12 cellular contexts compared by ENCODE assay signal in the genomic region with DNA sequence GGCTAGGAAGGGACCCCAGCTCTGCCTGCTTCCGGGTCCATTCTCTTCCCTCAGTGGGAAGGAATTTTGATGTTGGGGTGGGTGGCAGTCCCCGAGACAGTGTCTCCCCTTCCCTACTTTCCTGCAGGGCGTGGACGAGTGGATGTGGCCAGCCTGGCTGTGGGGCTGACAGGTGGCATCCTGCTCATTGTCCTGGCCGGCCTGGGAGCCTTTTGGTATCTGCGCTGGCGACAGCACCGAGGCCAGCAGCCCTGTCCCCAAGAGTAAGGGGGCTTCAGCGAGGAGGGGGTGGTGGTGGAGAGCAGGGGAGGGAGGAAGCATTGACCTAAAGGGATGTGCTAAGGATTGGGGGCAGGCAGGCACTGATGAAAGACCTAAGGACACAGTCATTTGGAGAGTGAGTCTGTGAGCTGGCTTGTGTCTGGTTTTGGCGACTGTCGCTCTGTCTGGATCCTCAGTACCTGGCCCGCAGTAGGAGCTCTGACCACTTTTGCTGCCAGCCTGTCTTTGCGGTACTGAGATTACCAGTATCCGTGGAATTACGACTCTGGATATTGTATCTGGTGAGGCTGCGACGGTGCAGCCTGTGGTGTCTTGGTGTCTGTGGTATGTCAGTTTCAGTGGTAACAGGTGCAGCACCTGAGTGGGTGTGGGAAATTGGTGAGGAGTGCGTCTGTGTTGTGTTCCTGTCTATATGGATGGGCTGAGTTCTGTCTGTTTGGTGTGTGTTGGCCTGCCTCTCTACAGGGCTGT. TPM values are rescaled to one million over a fixed set of nuclear protein-coding genes. Genes with fewer than 3 reads are reported as not detected.
A peak's percentile ranks its signal among the peaks of the same experiment; 100 is the strongest.
DNase-seq lines count a peak whose midpoint lies in the region; ATAC-seq and TF ChIP-seq lines count a peak whose summit lies in the region.
"Had no signal": no experiment of that assay in that cellular context is flagged by ENCODE, and none has a peak within 500 bp of the region (broad histone marks: within the 10 kb centered on the region; RNA-seq: fewer than 3 reads in every experiment).

No MANE protein-coding gene starts in this region.

- intact Hi-C loops in CD4-positive, alpha-beta memory T cell (cut with micrococcal nuclease) = no loop called here
- intact Hi-C loops in activated T-helper 1 cell treated with anti-CD3 and anti-CD28 coated beads, Interleukin-12 subunit alpha, Interleukin-12 subunit beta, Interleukin-2, Interleukin-4 antibody, amounts not matched to agents 30 ng/mL and 10 ng/mL and 1 ng/mL, durations not matched to agents 14 hours and 24 hours and 36 hours (cut with micrococcal nuclease) = no loop called here

- no peak overlapping the region for H3K27ac ChIP-seq in CD4-positive, alpha-beta memory T cell (ENCODE audit: low read depth, low read length)
- H3K27ac ChIP-seq in KMS-11 = peak overlapping the region; percentile 19; the same call in 1 of the 2 replicates
- H3K27ac ChIP-seq in hepatocyte = no peak overlapping the region

- peak overlapping the region; percentile 28 to 92 (median 63) for H3K27ac Mint-ChIP-seq in CD4-positive, alpha-beta memory T cell
- H3K27ac Mint-ChIP-seq in activated T-helper 1 cell treated with anti-CD3 and anti-CD28 coated beads, Interleukin-12 subunit alpha, Interleukin-12 subunit beta, Interleukin-2, Interleukin-4 antibody, amounts not matched to agents 30 ng/mL and 10 ng/mL and 1 ng/mL, durations not matched to agents 14 hours and 24 hours and 36 hours = peak overlapping the region; percentile 15
- H3K27ac Mint-ChIP-seq in neural crest cell (ENCODE audit: unreplicated experiment) = no peak overlapping the region

- peaks cover 14% of the 10 kb centered on the region for H3K4me1 ChIP-seq in CD4-positive, alpha-beta memory T cell (ENCODE audit: insufficient read depth, low read length)
- H3K4me1 ChIP-seq in KMS-11 (ENCODE audit: low read depth, poor library complexity, severe bottlenecking) = peaks cover 26% of the 10 kb centered on the region
- peaks cover 1% of the 10 kb centered on the region for H3K4me1 ChIP-seq in hepatocyte (ENCODE audit: insufficient read depth)

- no peaks in the 10 kb centered on the region for H3K9me3 ChIP-seq in CD4-positive, alpha-beta memory T cell (ENCODE audit: control insufficient read depth in 1 of 2, low read length in 2 of 2)
- H3K9me3 ChIP-seq in hepatocyte (ENCODE audit: low read depth) = no peaks in the 10 kb centered on the region
- H3K9me3 ChIP-seq: BE2C, heart right ventricle had no signal

- ATAC-seq in HG02678 (IDR thresholded peaks at IDR 0.05; ENCODE audit: unreplicated experiment) = no peak
- ATAC-seq in HG03342 (IDR thresholded peaks at IDR 0.05; ENCODE audit: unreplicated experiment) = no peak
- ATAC-seq: heart right ventricle, SK-N-SH treated with all-trans-retinoic acid at 6 μM for 48 hours had no signal

- H2AFZ ChIP-seq in KMS-11 (ENCODE audit: low read depth) = peak overlapping the region; percentile 20; the same call in 1 of the 2 replicates
- no peak overlapping the region for H2AFZ ChIP-seq in hepatocyte

- no peaks in the 10 kb centered on the region for H3K36me3 ChIP-seq in CD4-positive, alpha-beta memory T cell (ENCODE audit: insufficient read depth, low read length)
- no peaks in the 10 kb centered on the region for H3K36me3 ChIP-seq in KMS-11 (ENCODE audit: insufficient read depth)
- no peaks in the 10 kb centered on the region for H3K36me3 ChIP-seq in hepatocyte (replicated peaks; ENCODE audit: insufficient read depth, low read depth)

- no peak for TF ChIP-seq CTCF in KMS-11 (conservative IDR thresholded peaks at IDR 0.05; ENCODE audit: low read depth, low read length)
- TF ChIP-seq CTCF in neural crest cell (conservative IDR thresholded peaks at IDR 0.05) = no peak
- no peak for TF ChIP-seq CTCF in hepatocyte (IDR thresholded peaks at IDR 0.05; ENCODE audit: poor library complexity)

- H3K4me3 Mint-ChIP-seq in CD4-positive, alpha-beta memory T cell = peak overlapping the region in 2 of 8 donors; percentile 5 to 34
- H3K4me3 Mint-ChIP-seq in activated T-helper 1 cell treated with anti-CD3 and anti-CD28 coated beads, Interleukin-12 subunit alpha, Interleukin-12 subunit beta, Interleukin-2, Interleukin-4 antibody, amounts not matched to agents 30 ng/mL and 10 ng/mL and 1 ng/mL, durations not matched to agents 14 hours and 24 hours and 36 hours = peak overlapping the region; percentile 23
- peak overlapping the region; percentile 44 for H3K4me3 Mint-ChIP-seq in neural crest cell

- peak overlapping the region; percentile 37 for H3K4me2 ChIP-seq in KMS-11
- no peak overlapping the region for H3K4me2 ChIP-seq in hepatocyte

- H3K9ac ChIP-seq in KMS-11 = no peak overlapping the region

- H3K79me2 ChIP-seq in KMS-11 (ENCODE audit: insufficient read depth, low read depth) (peaks cover 18% of the 10 kb centered on the region; the same call in 1 of the 2 replicates), hepatocyte (peaks cover 18% of the 10 kb centered on the region)

- H4K20me1 ChIP-seq in KMS-11 (ENCODE audit: insufficient read depth) = no peaks in the 10 kb centered on the region
- peaks cover 12% of the 10 kb centered on the region for H4K20me1 ChIP-seq in hepatocyte (ENCODE audit: insufficient read depth, poor library complexity, severe bottlenecking)

- H3K27me3 Mint-ChIP-seq in CD4-positive, alpha-beta memory T cell = no peaks in the 10 kb centered on the region
- peaks cover 7% of the 10 kb centered on the region for H3K27me3 Mint-ChIP-seq in activated T-helper 1 cell treated with anti-CD3 and anti-CD28 coated beads, Interleukin-12 subunit alpha, Interleukin-12 subunit beta, Interleukin-2, Interleukin-4 antibody, amounts not matched to agents 30 ng/mL and 10 ng/mL and 1 ng/mL, durations not matched to agents 14 hours and 24 hours and 36 hours (ENCODE audit: insufficient read depth)
- H3K27me3 Mint-ChIP-seq in neural crest cell (ENCODE audit: low read depth) = peaks cover 5% of the 10 kb centered on the region

- H3K4me3 ChIP-seq in CD4-positive, alpha-beta memory T cell (ENCODE audit: low read length in 2 of 2) = no peak overlapping the region
- H3K4me3 ChIP-seq in KMS-11 (IDR thresholded peaks at IDR 0.05; ENCODE audit: insufficient read depth, low read depth, low read length) (no peak overlapping the region), hepatocyte (no peak overlapping the region)
- H3K4me3 ChIP-seq: heart right ventricle had no signal

- no peaks in the 10 kb centered on the region for H3K9me3 Mint-ChIP-seq in CD4-positive, alpha-beta memory T cell
- H3K9me3 Mint-ChIP-seq in activated T-helper 1 cell treated with anti-CD3 and anti-CD28 coated beads, Interleukin-12 subunit alpha, Interleukin-12 subunit beta, Interleukin-2, Interleukin-4 antibody, amounts not matched to agents 30 ng/mL and 10 ng/mL and 1 ng/mL, durations not matched to agents 14 hours and 24 hours and 36 hours = no peaks in the 10 kb centered on the region
- no peaks in the 10 kb centered on the region for H3K9me3 Mint-ChIP-seq in neural crest cell

- POLR2A ChIA-PET in CD4-positive, alpha-beta memory T cell (lab: Charles Lee; ENCODE audit: partially characterized antibody) = interaction anchor here (2.3 to 7.9 kb wide), 5 partner anchors 9 to 88 kb away, joined by 7 to 116 read pairs (median 38); a partner anchor contains a TSS

- CTCF ChIA-PET in CD4-positive, alpha-beta memory T cell (lab: Charles Lee; ENCODE audit: partially characterized antibody) = interaction anchor here (0.7 to 0.9 kb wide), 2 partner anchors 86 to 474 kb away, joined by 3 read pairs; a partner anchor contains a TSS

- H3K36me3 Mint-ChIP-seq in CD4-positive, alpha-beta memory T cell = peaks cover 3 to 17% of the 10 kb centered on the region in 2 donors
- peaks cover 3% of the 10 kb centered on the region for H3K36me3 Mint-ChIP-seq in activated T-helper 1 cell treated with anti-CD3 and anti-CD28 coated beads, Interleukin-12 subunit alpha, Interleukin-12 subunit beta, Interleukin-2, Interleukin-4 antibody, amounts not matched to agents 30 ng/mL and 10 ng/mL and 1 ng/mL, durations not matched to agents 14 hours and 24 hours and 36 hours (ENCODE audit: low read depth)
- peaks cover 3% of the 10 kb centered on the region for H3K36me3 Mint-ChIP-seq in neural crest cell (ENCODE audit: low read depth)

- H3K9me2 ChIP-seq in hepatocyte (replicated peaks; ENCODE audit: insufficient read depth) = no peaks in the 10 kb centered on the region

- 79% methylated on average over 18 of the region's 18 CpGs for WGBS in hepatocyte (ENCODE audit: low lambda C conversion rate, missing lambda C conversion rate)

- H3K27me3 ChIP-seq in CD4-positive, alpha-beta memory T cell (ENCODE audit: insufficient read depth, low read length) = no peaks in the 10 kb centered on the region
- H3K27me3 ChIP-seq in KMS-11 (ENCODE audit: insufficient read depth, low read depth) = no peaks in the 10 kb centered on the region
- H3K27me3 ChIP-seq in hepatocyte = no peaks in the 10 kb centered on the region
- H3K27me3 ChIP-seq: BE2C, heart right ventricle had no signal

- peaks cover 15 to 40% (median 22%) of the 10 kb centered on the region in 4 donors for H3K4me1 Mint-ChIP-seq in CD4-positive, alpha-beta memory T cell
- peaks cover 30% of the 10 kb centered on the region for H3K4me1 Mint-ChIP-seq in activated T-helper 1 cell treated with anti-CD3 and anti-CD28 coated beads, Interleukin-12 subunit alpha, Interleukin-12 subunit beta, Interleukin-2, Interleukin-4 antibody, amounts not matched to agents 30 ng/mL and 10 ng/mL and 1 ng/mL, durations not matched to agents 14 hours and 24 hours and 36 hours (ENCODE audit: low read depth)
- peaks cover 20% of the 10 kb centered on the region for H3K4me1 Mint-ChIP-seq in neural crest cell

- peak; percentile 33 to 78 (median 48) for DNase-seq in CD4-positive, alpha-beta memory T cell
- DNase-seq in activated T-helper 1 cell treated with anti-CD3 and anti-CD28 coated beads, Interleukin-12 subunit alpha, Interleukin-12 subunit beta, Interleukin-2, Interleukin-4 antibody, amounts not matched to agents 30 ng/mL and 10 ng/mL and 1 ng/mL, durations not matched to agents 14 hours and 24 hours and 36 hours (ENCODE audit: low spot score) = no peak
- no peak for DNase-seq in neural crest cell (ENCODE audit: low read depth, low spot score)
- DNase-seq in activated gamma-delta T cell treated with Interleukin-2 at 50 U/mL for 16 hours = no peak
- DNase-seq in hepatocyte (ENCODE audit: low spot score) = no peak
- DNase-seq: BE2C, heart right ventricle, NCI-H187 had no signal

RNA-seq across cellular contexts. Expression of a gene that starts 2.4 kb away (rescaled TPM):
- total RNA-seq in CD4-positive, alpha-beta memory T cell = 10 to 100 TPM; 64.6 to 65.1 TPM
- polyA plus RNA-seq in CD4-positive, alpha-beta memory T cell = 1 to 10 TPM in 1 of 2 donors, not detected in 1; 1.2 TPM
- 32.3 and 34.2 TPM in 2 replicates for total RNA-seq in activated T-helper 1 cell treated with anti-CD3 and anti-CD28 coated beads, Interleukin-12 subunit alpha, Interleukin-12 subunit beta, Interleukin-2, Interleukin-4 antibody, amounts not matched to agents 30 ng/mL and 10 ng/mL and 1 ng/mL, durations not matched to agents 14 hours and 24 hours and 36 hours
- total RNA-seq in neural crest cell = 51.7 and 53.7 TPM in 2 replicates
- total RNA-seq in hepatocyte = 2.1 and 3.7 TPM in 2 replicates
- polyA plus RNA-seq in hepatocyte = 2.7 and 3.0 TPM in 2 replicates

RNA-seq across cellular contexts. Expression of a gene that starts 7.4 kb away (rescaled TPM):
- total RNA-seq in CD4-positive, alpha-beta memory T cell = 1 to 10 TPM; 1.0 to 1.7 TPM
- under 1 TPM in 1 of 2 donors, not detected in 1; 0.34 TPM for polyA plus RNA-seq in CD4-positive, alpha-beta memory T cell
- 0.59 and 1.2 TPM in 2 replicates for total RNA-seq in activated T-helper 1 cell treated with anti-CD3 and anti-CD28 coated beads, Interleukin-12 subunit alpha, Interleukin-12 subunit beta, Interleukin-2, Interleukin-4 antibody, amounts not matched to agents 30 ng/mL and 10 ng/mL and 1 ng/mL, durations not matched to agents 14 hours and 24 hours and 36 hours
- total RNA-seq in neural crest cell (1.0 and 1.3 TPM in 2 replicates), hepatocyte (6.0 and 10.2 TPM in 2 replicates)
- polyA plus RNA-seq in hepatocyte = 4.0 and 4.3 TPM in 2 replicates

RNA-seq across cellular contexts. Expression of a gene that starts 8.2 kb away (rescaled TPM):
- total RNA-seq in CD4-positive, alpha-beta memory T cell = 100 to 1,000 TPM; 177 to 191 TPM
- 100 to 1,000 TPM; 650 to 674 TPM for polyA plus RNA-seq in CD4-positive, alpha-beta memory T cell
- total RNA-seq in activated T-helper 1 cell treated with anti-CD3 and anti-CD28 coated beads, Interleukin-12 subunit alpha, Interleukin-12 subunit beta, Interleukin-2, Interleukin-4 antibody, amounts not matched to agents 30 ng/mL and 10 ng/mL and 1 ng/mL, durations not matched to agents 14 hours and 24 hours and 36 hours = 72.1 and 77.5 TPM in 2 replicates
- total RNA-seq in neural crest cell = 70.2 and 74.1 TPM in 2 replicates
- total RNA-seq in hepatocyte = 43.4 and 52.8 TPM in 2 replicates
- 92.4 and 93.9 TPM in 2 replicates for polyA plus RNA-seq in hepatocyte

RNA-seq across cellular contexts. Expression of a gene that starts 51.4 kb away (rescaled TPM):
- 10 to 100 TPM; 12.0 to 13.4 TPM for total RNA-seq in CD4-positive, alpha-beta memory T cell
- polyA plus RNA-seq in CD4-positive, alpha-beta memory T cell = 10 to 100 TPM; 28.0 to 32.1 TPM
- total RNA-seq in activated T-helper 1 cell treated with anti-CD3 and anti-CD28 coated beads, Interleukin-12 subunit alpha, Interleukin-12 subunit beta, Interleukin-2, Interleukin-4 antibody, amounts not matched to agents 30 ng/mL and 10 ng/mL and 1 ng/mL, durations not matched to agents 14 hours and 24 hours and 36 hours = 4.4 and 4.7 TPM in 2 replicates
- 1.2 and 2.3 TPM in 2 replicates for total RNA-seq in neural crest cell
- 19.2 and 32.6 TPM in 2 replicates for total RNA-seq in hepatocyte
- 107 and 125 TPM in 2 replicates for polyA plus RNA-seq in hepatocyte

RNA-seq across cellular contexts. Expression of a gene that starts 53.5 kb away (rescaled TPM):
- 10 to 100 TPM; 60.5 to 62.7 TPM for total RNA-seq in CD4-positive, alpha-beta memory T cell
- 1 to 10 TPM in 1 of 2 donors, not detected in 1; 4.0 TPM for polyA plus RNA-seq in CD4-positive, alpha-beta memory T cell
- total RNA-seq in activated T-helper 1 cell treated with anti-CD3 and anti-CD28 coated beads, Interleukin-12 subunit alpha, Interleukin-12 subunit beta, Interleukin-2, Interleukin-4 antibody, amounts not matched to agents 30 ng/mL and 10 ng/mL and 1 ng/mL, durations not matched to agents 14 hours and 24 hours and 36 hours = 75.4 and 79.7 TPM in 2 replicates
- 89.6 and 91.9 TPM in 2 replicates for total RNA-seq in neural crest cell
- total RNA-seq in hepatocyte = 9.8 and 18.6 TPM in 2 replicates
- 12.4 and 12.6 TPM in 2 replicates for polyA plus RNA-seq in hepatocyte

Comparison
In these comparisons a context has a peak if more than half of its experiments do, and no peak if none do; other contexts are left out.
1. DNase-seq: peak in CD4-positive, alpha-beta memory T cell (5 of 5); none in activated T-helper 1 cell treated with anti-CD3 and anti-CD28 coated beads, Interleukin-12 subunit alpha, Interleukin-12 subunit beta, Interleukin-2, Interleukin-4 antibody, amounts not matched to agents 30 ng/mL and 10 ng/mL and 1 ng/mL, durations not matched to agents 14 hours and 24 hours and 36 hours (single experiment), neural crest cell (single experiment), activated gamma-delta T cell treated with Interleukin-2 at 50 U/mL for 16 hours (single experiment) and hepatocyte (single experiment).